1 cellular context compared by ENCODE assay signal in genomic region chr10:11881477-11882417, GRCh38.
TF ChIP-seq lines count a peak whose summit lies in the region.

No MANE protein-coding gene starts in this region.

TF ChIP-seq in HepG2, 621 proteins besides CTCF, POLR2A, EP300 and RAD21 (continued from another document and continues in another):
- TF ChIP-seq FUBP1 (CRISPR knock-in tag; IDR thresholded peaks at IDR 0.05; ENCODE audit: borderline replicate concordance) (no peak), RFX3 (CRISPR knock-in tag; IDR thresholded peaks at IDR 0.05) (no peak), ZNF44 (CRISPR knock-in tag; IDR thresholded peaks at IDR 0.05) (no peak), HINFP (CRISPR knock-in tag; IDR thresholded peaks at IDR 0.05; ENCODE audit: low read depth) (no peak), ZBED4 (CRISPR knock-in tag; IDR thresholded peaks at IDR 0.05; ENCODE audit: borderline replicate concordance) (no peak), ZNF83 (CRISPR knock-in tag; IDR thresholded peaks at IDR 0.05; ENCODE audit: borderline replicate concordance) (no peak), NFYC (CRISPR knock-in tag; IDR thresholded peaks at IDR 0.05) (peak; percentile 21; the same call in 1 of the 2 replicates), TIGD3 (CRISPR knock-in tag; IDR thresholded peaks at IDR 0.05; ENCODE audit: borderline replicate concordance) (no peak), AGO2 (optimal IDR thresholded peaks at IDR 0.05; ENCODE audit: low read depth, low read length) (no peak), ARID5B (CRISPR knock-in tag; IDR thresholded peaks at IDR 0.05) (peak; percentile 76), KDM1A (CRISPR knock-in tag; IDR thresholded peaks at IDR 0.05) (peak; percentile 14; the same call in 1 of the 2 replicates), RFXAP (CRISPR knock-in tag; IDR thresholded peaks at IDR 0.05; ENCODE audit: borderline replicate concordance) (no peak), GLI4 (CRISPR knock-in tag; IDR thresholded peaks at IDR 0.05; ENCODE audit: borderline replicate concordance) (no peak), GABPA (IDR thresholded peaks at IDR 0.05; ENCODE audit: low read depth, low read length) (no peak), GABPA (CRISPR knock-in tag; IDR thresholded peaks at IDR 0.05; ENCODE audit: low read depth) (no peak), ATF7-NPFF (CRISPR knock-in tag; IDR thresholded peaks at IDR 0.05; ENCODE audit: low read depth) (no peak), PAWR (CRISPR knock-in tag; IDR thresholded peaks at IDR 0.05; ENCODE audit: borderline replicate concordance) (no peak), ZBTB44 (CRISPR knock-in tag; IDR thresholded peaks at IDR 0.05) (no peak), RERE (CRISPR knock-in tag; IDR thresholded peaks at IDR 0.05; ENCODE audit: low read depth) (no peak), THAP9 (CRISPR knock-in tag; IDR thresholded peaks at IDR 0.05; ENCODE audit: borderline replicate concordance) (no peak), HOMEZ (CRISPR knock-in tag; IDR thresholded peaks at IDR 0.05; ENCODE audit: low read depth) (peak; percentile 69; the same call in 1 of the 2 replicates)
